Comparison of ENCODE assay signal across 11 cellular contexts in the genomic region with DNA sequence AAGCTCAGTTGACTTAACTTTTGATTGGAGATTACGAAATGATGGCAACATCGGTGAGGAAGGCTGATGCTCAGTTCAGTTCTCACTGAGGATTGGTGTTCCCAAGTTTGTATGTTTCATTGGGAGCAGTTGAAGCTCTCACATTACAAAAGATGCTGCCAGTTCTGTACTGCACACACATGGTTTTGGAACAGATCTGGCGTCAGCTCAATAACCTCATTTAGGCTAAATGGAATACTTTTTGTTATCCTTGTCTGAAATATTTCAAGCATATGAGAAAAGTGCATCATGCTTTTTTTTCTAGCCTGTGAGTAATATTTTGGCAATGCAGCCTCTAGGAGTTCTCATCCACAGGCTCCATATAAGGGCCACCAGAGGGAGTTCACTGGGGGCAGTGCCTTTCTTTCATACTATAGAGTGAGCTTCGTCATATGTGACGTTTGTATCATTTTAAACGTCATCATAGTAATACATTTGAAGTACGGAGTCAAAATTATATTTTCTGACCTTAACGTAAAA. TPM values are rescaled to one million over a fixed set of nuclear protein-coding genes. Genes with fewer than 3 reads are reported as not detected.
DNase-seq lines count a peak whose midpoint lies in the region; ATAC-seq and TF ChIP-seq lines count a peak whose summit lies in the region.
"Had no signal": no experiment of that assay in that cellular context is flagged by ENCODE, and none has a peak within 500 bp of the region (broad histone marks: within the 10 kb centered on the region; RNA-seq: fewer than 3 reads in every experiment).

No MANE protein-coding gene starts in this region.

- TF ChIP-seq POLR2A in breast epithelium (IDR thresholded peaks at IDR 0.05): no peak
- no peak for TF ChIP-seq POLR2A in GM18505 (IDR thresholded peaks at IDR 0.05; ENCODE audit: borderline replicate concordance, extremely low read depth, insufficient read depth, insufficient read length)

- no peaks in the 10 kb centered on the region for H3K79me2 ChIP-seq in PC-9 (ENCODE audit: low read depth)

- POLR2A ChIA-PET in PC-9 (lab: Charles Lee; ENCODE audit: unreplicated experiment): no interaction called here

- intact Hi-C loops in breast epithelium (cut with DNase I; ENCODE audit: low total_unique reads): no loop called here
- intact Hi-C loops in PC-9 (cut with micrococcal nuclease; ENCODE audit: unreplicated experiment): no loop called here

- no TSS peak for BruUV-seq in PC-9 (replicated peaks; lab: Mats Ljungman, UMichigan)

- H3K27ac ChIP-seq in breast epithelium: peak overlapping the region; percentile 25 to 59
- H3K27ac ChIP-seq in PC-9: no peak overlapping the region
- H3K27ac ChIP-seq in effector memory CD4-positive, alpha-beta T cell (ENCODE audit: insufficient read depth, low read length, poor library complexity, severe bottlenecking): no peak overlapping the region

- no peak overlapping the region for H2AFZ ChIP-seq in PC-9

- H3K4me1 ChIP-seq in breast epithelium (no peaks in the 10 kb centered on the region), PC-9 (replicated peaks; ENCODE audit: insufficient read depth) (no peaks in the 10 kb centered on the region)
- no peaks in the 10 kb centered on the region for H3K4me1 ChIP-seq in effector memory CD4-positive, alpha-beta T cell (ENCODE audit: control insufficient read depth, insufficient read depth, low read length, poor library complexity, severe bottlenecking)

- CTCF ChIA-PET in PC-9 (lab: Charles Lee): no interaction called here

- H3K4me2 ChIP-seq in PC-9: no peak overlapping the region

- H3F3A ChIP-seq in PC-9 (ENCODE audit: insufficient read depth, low read depth): no peaks in the 10 kb centered on the region

- no peaks in the 10 kb centered on the region for H3K9me2 ChIP-seq in PC-9 (ENCODE audit: insufficient read depth)

- TF ChIP-seq CTCF in breast epithelium (IDR thresholded peaks at IDR 0.05): no peak
- TF ChIP-seq CTCF in PC-9 (conservative IDR thresholded peaks at IDR 0.05): no peak

- H3K27me3 ChIP-seq in breast epithelium (no peaks in the 10 kb centered on the region), PC-9 (ENCODE audit: insufficient read depth, low read depth) (no peaks in the 10 kb centered on the region)
- no peaks in the 10 kb centered on the region for H3K27me3 ChIP-seq in effector memory CD4-positive, alpha-beta T cell (replicated peaks; ENCODE audit: control insufficient read depth, insufficient read depth, low read length, poor library complexity, severe bottlenecking)

- H4K20me1 ChIP-seq in PC-9 (ENCODE audit: insufficient read depth): no peaks in the 10 kb centered on the region

- H3K36me3 ChIP-seq in breast epithelium: no peaks in the 10 kb centered on the region
- no peaks in the 10 kb centered on the region for H3K36me3 ChIP-seq in PC-9 (ENCODE audit: low read depth)
- H3K36me3 ChIP-seq in effector memory CD4-positive, alpha-beta T cell (ENCODE audit: control insufficient read depth, insufficient read depth, low read length): no peaks in the 10 kb centered on the region

- peak; percentile 85 for DNase-seq in HS-5 (ENCODE audit: low read depth)
- DNase-seq in breast epithelium (ENCODE audit: low spot score in 2 of 2): no peak
- DNase-seq in islet precursor cell: peak; percentile 60
- DNase-seq in PC-9: no peak
- no peak for DNase-seq in dermis blood vessel endothelial cell
- DNase-seq in effector memory CD4-positive, alpha-beta T cell: no peak
- DNase-seq: activated CD8-positive, alpha-beta memory T cell treated with anti-CD3 and anti-CD28 coated beads for 24 hours; SHP77; stimulated activated CD4-positive, alpha-beta T cell treated with anti-CD3 and anti-CD28 coated beads, Interleukin-4, amount 100 ng/mL, for 1 hour had no signal

- H3K4me3 ChIP-seq in breast epithelium (peak overlapping the region in 2 of 3 donors; percentile 13 to 26), PC-9 (no peak overlapping the region)
- H3K4me3 ChIP-seq in effector memory CD4-positive, alpha-beta T cell (ENCODE audit: insufficient read depth, low read depth, low read length, poor library complexity, severe bottlenecking): no peak overlapping the region

- ATAC-seq in GM18505 (IDR thresholded peaks at IDR 0.05; ENCODE audit: unreplicated experiment): no peak

- H3K9me3 ChIP-seq in breast epithelium: no peaks in the 10 kb centered on the region
- H3K9me3 ChIP-seq in PC-9 (ENCODE audit: insufficient read depth, low read depth): no peaks in the 10 kb centered on the region
- H3K9me3 ChIP-seq in effector memory CD4-positive, alpha-beta T cell (ENCODE audit: control insufficient read depth, low read length): no peaks in the 10 kb centered on the region

RNA-seq across cellular contexts. Expression of a gene that starts 4.1 kb away (rescaled TPM):
- total RNA-seq in breast epithelium: 10 to 100 TPM in 1 of 3 donors, 1 to 10 TPM in 2; 5.0 to 10.2 (median 9.8) TPM
- not detected in 2 replicates for total RNA-seq in PC-9 (2021)
- total RNA-seq in dermis blood vessel endothelial cell: 0.14 and 1.5 TPM in 2 replicates
- total RNA-seq: lung microvascular endothelial cell had no signal

Comparison
In these comparisons a context has a peak if more than half of its experiments do, and no peak if none do; other contexts are left out.
1. DNase-seq: peak in HS-5 (single experiment) and islet precursor cell (single experiment); none in breast epithelium (0 of 2), PC-9 (0 of 2), dermis blood vessel endothelial cell (single experiment) and effector memory CD4-positive, alpha-beta T cell (0 of 3).
2. H3K27ac ChIP-seq: peak in breast epithelium (2 of 2); none in PC-9 (single experiment) and effector memory CD4-positive, alpha-beta T cell (single experiment).
3. H3K4me3 ChIP-seq: peak in breast epithelium (2 of 3); none in PC-9 (single experiment) and effector memory CD4-positive, alpha-beta T cell (single experiment).